Comparison of ENCODE assay signal across 8 cellular contexts in genomic region chr3:177615015-177615414, GRCh38.
DNase-seq lines count a peak whose midpoint lies in the region; ATAC-seq and TF ChIP-seq lines count a peak whose summit lies in the region.

No MANE protein-coding gene starts in this region.

- no peaks in the 10 kb centered on the region for H3K36me3 Mint-ChIP-seq in natural killer cell treated with Interleukin-12 subunit alpha and Interleukin-12 subunit beta and Interleukin-15 and Interleukin-18, amount 100 ng/mL, for 72 hours

- no peak overlapping the region for H3K4me3 ChIP-seq in HL-60 (replicated peaks; ENCODE audit: insufficient read depth, low read length)
- no peak overlapping the region for H3K4me3 ChIP-seq in fibroblast of pulmonary artery (replicated peaks; ENCODE audit: low read depth, low read length)

- ATAC-seq in sciatic nerve (peak; percentile 93), HG03565 (IDR thresholded peaks at IDR 0.05; ENCODE audit: unreplicated experiment) (no peak), GM21367 (IDR thresholded peaks at IDR 0.05; ENCODE audit: unreplicated experiment) (no peak), GM21717 (IDR thresholded peaks at IDR 0.05; ENCODE audit: unreplicated experiment) (no peak)
- no peak for ATAC-seq in natural killer cell treated with Interleukin-12 subunit alpha and Interleukin-12 subunit beta and Interleukin-15 and Interleukin-18, amount 100 ng/mL, for 72 hours

- peaks cover 4 to 5% of the 10 kb centered on the region in 2 donors for H3K4me1 Mint-ChIP-seq in natural killer cell treated with Interleukin-12 subunit alpha and Interleukin-12 subunit beta and Interleukin-15 and Interleukin-18, amount 100 ng/mL, for 72 hours (ENCODE audit: low read depth in 2 of 2)

- peaks cover 4% of the 10 kb centered on the region for H3K9me3 Mint-ChIP-seq in natural killer cell treated with Interleukin-12 subunit alpha and Interleukin-12 subunit beta and Interleukin-15 and Interleukin-18, amount 100 ng/mL, for 72 hours

- DNase-seq in HL-60 (ENCODE audit: low read depth in 1 of 2, low spot score in 1 of 2) (peak; percentile 27 to 89), OCI-M1 (lab: John Stamatoyannopoulos, UW) (peak; percentile 89), fibroblast of pulmonary artery (ENCODE audit: low read depth) (peak; percentile 98), sciatic nerve (ENCODE audit: low spot score) (peak; percentile 92)
- no peak for DNase-seq in natural killer cell treated with Interleukin-12 subunit alpha and Interleukin-12 subunit beta and Interleukin-15 and Interleukin-18, amount 100 ng/mL, for 72 hours (ENCODE audit: low spot score)

- H3K27me3 Mint-ChIP-seq in natural killer cell treated with Interleukin-12 subunit alpha and Interleukin-12 subunit beta and Interleukin-15 and Interleukin-18, amount 100 ng/mL, for 72 hours = no peaks in the 10 kb centered on the region

- intact Hi-C loops in sciatic nerve (cut with DNase I) = no loop called here

- H3K27ac Mint-ChIP-seq in natural killer cell treated with Interleukin-12 subunit alpha and Interleukin-12 subunit beta and Interleukin-15 and Interleukin-18, amount 100 ng/mL, for 72 hours = no peak overlapping the region

- no peaks in the 10 kb centered on the region for H3K27me3 ChIP-seq in HL-60 (ENCODE audit: insufficient read depth, poor library complexity, severe bottlenecking)

- no peak overlapping the region for H3K27ac ChIP-seq in HL-60 (replicated peaks)

- TF ChIP-seq CTCF in HL-60 (IDR thresholded peaks at IDR 0.05; ENCODE audit: insufficient read depth, low read length) (no peak), fibroblast of pulmonary artery (IDR thresholded peaks at IDR 0.05; ENCODE audit: low read length, missing control alignments) (no peak)

- no peak overlapping the region for H3K4me3 Mint-ChIP-seq in natural killer cell treated with Interleukin-12 subunit alpha and Interleukin-12 subunit beta and Interleukin-15 and Interleukin-18, amount 100 ng/mL, for 72 hours
